Comparison of ENCODE assay signal across 6 cellular contexts in genomic region chrX:118470721-118471347, GRCh38. TPM values are rescaled to one million over a fixed set of nuclear protein-coding genes. Genes with fewer than 3 reads are reported as not detected.
DNase-seq lines count a peak whose midpoint lies in the region; ATAC-seq, FAIRE-seq and TF ChIP-seq lines count a peak whose summit lies in the region.
"Not testable (repeated sequence)": the region's sequence is repeated elsewhere in the genome, so short reads cannot be mapped to it uniquely, and the experiment has no call there.

No MANE protein-coding gene starts in this region.

- not testable (repeated sequence) for BruUV-seq in HCT116 (replicated peaks; lab: Mats Ljungman, UMichigan); HepG2 (replicated peaks; lab: Mats Ljungman, UMichigan)

- H3K4me3 ChIP-seq in HCT116 (replicated peaks in 1 of 2; ENCODE audit: low read depth in 1 of 2, low read length in 2 of 2); HepG2 (replicated peaks in 1 of 3; ENCODE audit: insufficient read depth in 1 of 3, low read depth in 2 of 3, low read length in 3 of 3): not testable (repeated sequence)

- H4K20me1 ChIP-seq in HCT116 (ENCODE audit: insufficient read depth); HepG2 (ENCODE audit: insufficient read depth, low read length): not testable (repeated sequence)

- TF ChIP-seq POLR2A in HCT116 (IDR thresholded peaks at IDR 0.05; ENCODE audit: borderline replicate concordance, extremely low read depth, insufficient read depth, insufficient read length); HepG2 (IDR thresholded peaks at IDR 0.05; ENCODE audit: insufficient read depth in 1 of 2, low read depth in 2 of 2, low read length in 2 of 2): not testable (repeated sequence)

- H3K36me3 Mint-ChIP-seq in WTC11, result not testable (repeated sequence)

- H3K4me3 Mint-ChIP-seq in WTC11, result not testable (repeated sequence)

- H3K27ac Mint-ChIP-seq in WTC11, result not testable (repeated sequence)

- not testable (repeated sequence) for H3K9me2 ChIP-seq in HCT116 (ENCODE audit: insufficient read depth)

- not testable (repeated sequence) for TF ChIP-seq CTCF in HCT116 (IDR thresholded peaks at IDR 0.05 in 2 of 3, conservative IDR thresholded peaks at IDR 0.05 in 1 of 3; ENCODE audit: borderline replicate concordance in 1 of 3, insufficient read depth in 1 of 3, low read depth in 2 of 3, low read length in 2 of 3); WTC11 (IDR thresholded peaks at IDR 0.05); HepG2 (CRISPR knock-in tag; IDR thresholded peaks at IDR 0.05)

- in situ Hi-C loops in HepG2 (cut with HindIII; ENCODE audit: extremely low pct_ligation_motif_present, low pct_unique_long_range_greater_than_20kb), result not testable (repeated sequence)

- intact Hi-C loops in HCT116 (cut with micrococcal nuclease); HepG2 (cut with micrococcal nuclease; ENCODE audit: unreplicated experiment): not testable (repeated sequence)

- CTCF ChIA-PET in HCT116 (lab: Charles Lee); HepG2 (lab: Yijun Ruan, JAX; ENCODE audit: low intra/inter-chr PET ratio, low total read pairs): not testable (repeated sequence)
- CTCF ChIA-PET in WTC11 (lab: Charles Lee), result interaction anchor here (0.9 kb wide), 1 partner anchor 11 kb away, joined by 4 read pairs; no protein-coding TSS in a partner anchor

- RAD21 ChIA-PET in HCT116 (lab: Charles Lee; ENCODE audit: low non-redundant PET in 1 of 2, low total read pairs in 2 of 2, uncharacterized antibody in 2 of 2, unreplicated experiment in 2 of 2), result interaction anchor here in 1 of 2 experiments (1.0 kb wide), 1 partner anchor 11 kb away, joined by 3 read pairs; no protein-coding TSS in a partner anchor

- not testable (repeated sequence) for H3K36me3 ChIP-seq in HCT116 (ENCODE audit: control insufficient read depth in 1 of 2, insufficient read depth in 2 of 2, low read length in 2 of 2); HepG2 (replicated peaks in 1 of 2; ENCODE audit: control insufficient read depth in 1 of 2, insufficient read depth in 2 of 2, low read length in 2 of 2)

- not testable (repeated sequence) for ATAC-seq in HCT116, WTC11, HepG2

- not testable (repeated sequence) for H3K9ac ChIP-seq in HCT116 (ENCODE audit: low read length); HepG2 (ENCODE audit: insufficient read depth, low read depth, low read length)

- H3K27me3 ChIP-seq in HCT116 (ENCODE audit: insufficient read depth, low read length); HepG2 (ENCODE audit: control insufficient read depth in 1 of 2, insufficient read depth in 2 of 2, low read length in 2 of 2): not testable (repeated sequence)

- H2AFZ ChIP-seq in HCT116 (ENCODE audit: low read depth, low read length, poor library complexity, severe bottlenecking); HepG2 (ENCODE audit: low read length): not testable (repeated sequence)

- not testable (repeated sequence) for H3K4me1 Mint-ChIP-seq in WTC11

- not testable (repeated sequence) for H3K27ac ChIP-seq in HCT116 (ENCODE audit: low read depth, low read length); HepG2 (ENCODE audit: extremely low read length, insufficient read depth, low read length)

- not testable (repeated sequence) for H3K27me3 Mint-ChIP-seq in WTC11 (ENCODE audit: low read depth)

- H3K9me3 Mint-ChIP-seq in WTC11, result not testable (repeated sequence)

- peak; percentile 10 for DNase-seq in DMS53 (lab: John Stamatoyannopoulos, UW)
- DNase-seq in HCT116 (ENCODE audit: low read depth, low spot score); WTC11 (ENCODE audit: low spot score); HepG2 (ENCODE audit: low spot score): not testable (repeated sequence)
- peak; percentile 34 for DNase-seq in HT1080 (ENCODE audit: low read depth)
- peak; percentile 14 for DNase-seq in NAMALWA (ENCODE audit: low spot score)

- FAIRE-seq in HepG2 (lab: Jason Lieb, UNC), result not testable (repeated sequence)

- WGBS in HepG2 (ENCODE audit: low lambda C conversion rate), result 48% methylated on average over 3 of the region's 5 CpGs

- H3K4me1 ChIP-seq in HCT116 (ENCODE audit: control insufficient read depth in 1 of 2, insufficient read depth in 2 of 2, low read length in 2 of 2); HepG2 (ENCODE audit: insufficient read depth, low read length): not testable (repeated sequence)

- H3K79me2 ChIP-seq in HCT116 (ENCODE audit: insufficient read depth, low read length); HepG2 (ENCODE audit: insufficient read depth, low read length): not testable (repeated sequence)

- not testable (repeated sequence) for H3K4me2 ChIP-seq in HCT116 (ENCODE audit: low read length); HepG2 (ENCODE audit: low read depth, low read length)

- TF ChIP-seq RAD21 in HCT116 (IDR thresholded peaks at IDR 0.05; ENCODE audit: low read depth); HepG2 (CRISPR knock-in tag; IDR thresholded peaks at IDR 0.05): not testable (repeated sequence)

- not testable (repeated sequence) for TF ChIP-seq EP300 in HepG2 (IDR thresholded peaks at IDR 0.05; ENCODE audit: low read depth in 2 of 2, low read length in 2 of 2); HepG2 (CRISPR knock-in tag; IDR thresholded peaks at IDR 0.05; ENCODE audit: borderline replicate concordance)

- POLR2A ChIA-PET in HCT116 (lab: Charles Lee); WTC11 (lab: Charles Lee); HepG2 (lab: Yijun Ruan, JAX): not testable (repeated sequence)

- H3K9me3 ChIP-seq in HCT116 (ENCODE audit: control insufficient read depth in 1 of 2, insufficient read depth in 1 of 2, low read depth in 1 of 2, low read length in 2 of 2); HepG2 (ENCODE audit: low read length): not testable (repeated sequence)

TF ChIP-seq in HCT116, 20 proteins besides CTCF, POLR2A, EP300 and RAD21:
- TF ChIP-seq SP1 (IDR thresholded peaks at IDR 0.05; ENCODE audit: low read depth), result peak; percentile 16; the same call in 1 of the 2 replicates

TF ChIP-seq in WTC11, 78 proteins besides CTCF, POLR2A, EP300 and RAD21:
- peak; percentile 34 for TF ChIP-seq NFYB (CRISPR knock-in tag; conservative IDR thresholded peaks at IDR 0.05; ENCODE audit: low read depth)

TF ChIP-seq in HepG2, 621 proteins besides CTCF, POLR2A, EP300 and RAD21:
- TF ChIP-seq MAFK (conservative IDR thresholded peaks at IDR 0.05 in 1 of 2, IDR thresholded peaks at IDR 0.05 in 1 of 2; ENCODE audit: low read length in 2 of 2) (peak in 1 of 2 experiments; percentile 28; a peak in 2 of 4 replicates), MAFF (IDR thresholded peaks at IDR 0.05; ENCODE audit: low read depth, low read length) (0 out of 2 replicates have a peak, but pooled peaks have one; percentile 17)

RNA-seq across cellular contexts. Expression of gene DOCK11, which starts 24.8 kb away (rescaled TPM):
- total RNA-seq in HCT116 (2021; ENCODE audit: unreplicated experiment), result 0.59 TPM
- polyA plus RNA-seq in HCT116 (2012), result 0.02 and 0.31 TPM in 2 replicates
- 5.3 and 7.4 TPM in 2 replicates for total RNA-seq in HT1080 (2014; rRNA removed; shearing (Covaris generic))
- 2.2 and 2.4 TPM in 2 replicates for polyA plus RNA-seq in HT1080 (2015; cell fraction: cytosol; rRNA removed)
- polyA plus RNA-seq in HT1080 (2015; cell fraction: nucleus; rRNA removed), result 4.6 and 6.8 TPM in 2 replicates
- 12.5 to 13.4 TPM (median 13.1 TPM) in 3 replicates for total RNA-seq in WTC11 (2021)
- total RNA-seq in HepG2 (2016; rRNA removed; fragmentation: Illumina TruSeq; extraction: Trizol), result 0.02 TPM in 1 of 2 replicates, not detected in the other
- total RNA-seq in HepG2 (2016; cell fraction: cytosol; rRNA removed; fragmentation: Illumina TruSeq; extraction: Trizol; ENCODE audit: low read depth), result not detected in 2 replicates
- total RNA-seq in HepG2 (2016; cell fraction: insoluble cytoplasmic fraction; rRNA removed; fragmentation: Illumina TruSeq; extraction: Trizol), result 0.03 and 0.09 TPM in 2 replicates
- total RNA-seq in HepG2 (2016; cell fraction: membrane; rRNA removed; fragmentation: Illumina TruSeq; extraction: Trizol), result not detected in 2 replicates
- total RNA-seq in HepG2 (2016; cell fraction: nucleus; rRNA removed; fragmentation: Illumina TruSeq; extraction: Trizol), result not detected in 2 replicates
- 0.04 and 0.12 TPM in 2 replicates for polyA plus RNA-seq in HepG2 (2011; rRNA removed)
- polyA plus RNA-seq in HepG2 (2011; cell fraction: cytosol; rRNA removed), result 0.01 and 0.03 TPM in 2 replicates
- polyA plus RNA-seq in HepG2 (2011; cell fraction: nucleus; rRNA removed), result 0.10 and 0.17 TPM in 2 replicates
- 0.04 TPM in 1 of 2 replicates, not detected in the other for polyA plus RNA-seq in HepG2 (2012)
- 0.18 TPM in 1 of 2 replicates, not detected in the other for polyA plus RNA-seq in HepG2 (2016; cell fraction: cytosol; fragmentation: Illumina TruSeq; extraction: Trizol; ENCODE audit: low read depth)
- polyA plus RNA-seq in HepG2 (2016; cell fraction: insoluble cytoplasmic fraction; fragmentation: Illumina TruSeq; extraction: Trizol; ENCODE audit: low read depth), result not detected in 2 replicates
- not detected in 2 replicates for polyA plus RNA-seq in HepG2 (2016; cell fraction: membrane; fragmentation: Illumina TruSeq; extraction: Trizol; ENCODE audit: low read depth)
- not detected in 2 replicates for polyA plus RNA-seq in HepG2 (2016; cell fraction: nucleus; fragmentation: Illumina TruSeq; extraction: Trizol; ENCODE audit: insufficient read depth, low read depth)
- 0.02 and 0.28 TPM in 2 replicates for polyA minus RNA-seq in HepG2 (2011; rRNA and poly(A)+ RNA removed; ENCODE audit: low replicate concordance)
- 0.09 TPM in 1 of 2 replicates, not detected in the other for polyA minus RNA-seq in HepG2 (2011; cell fraction: cytosol; rRNA and poly(A)+ RNA removed)
- 0.12 and 0.39 TPM in 2 replicates for polyA minus RNA-seq in HepG2 (2011; cell fraction: nucleus; rRNA and poly(A)+ RNA removed)
